ENCODE assay signal across 23 cellular contexts in genomic region chr10:123807444-123808035, GRCh38.
A peak's percentile ranks its signal among the peaks of the same experiment; 100 is the strongest.
DNase-seq lines count a peak whose midpoint lies in the region; ATAC-seq, FAIRE-seq and TF ChIP-seq lines count a peak whose summit lies in the region.
"Had no signal": no experiment of that assay in that cellular context is flagged by ENCODE, and none has a peak within 500 bp of the region (broad histone marks: within the 10 kb centered on the region; RNA-seq: fewer than 3 reads in every experiment).

No MANE protein-coding gene starts in this region.

- H3K4me2 ChIP-seq in endothelial cell of umbilical vein (ENCODE audit: insufficient read depth, low read length): peak overlapping the region; percentile 9
- no peak overlapping the region for H3K4me2 ChIP-seq in keratinocyte (ENCODE audit: control insufficient read depth, extremely low read depth, insufficient read depth, low read depth, low read length)

- H3K9ac ChIP-seq in endothelial cell of umbilical vein (replicated peaks; ENCODE audit: extremely low read depth, insufficient read depth, low read length): no peak overlapping the region
- H3K9ac ChIP-seq in keratinocyte (ENCODE audit: control insufficient read depth, extremely low read depth, insufficient read depth, low read length): no peak overlapping the region

- H3K27ac ChIP-seq in endothelial cell of umbilical vein (ENCODE audit: insufficient read depth, low read depth, low read length) (peak overlapping the region; percentile 89), keratinocyte (ENCODE audit: control insufficient read depth, insufficient read depth, low read length) (no peak overlapping the region), small intestine (ENCODE audit: low read depth in 1 of 2, low read length in 1 of 2) (no peak overlapping the region), upper lobe of left lung (no peak overlapping the region)
- H3K27ac ChIP-seq: left ventricle myocardium inferior, neutrophil had no signal

- H3K79me2 ChIP-seq in endothelial cell of umbilical vein (ENCODE audit: control insufficient read depth, insufficient read depth, low read length) (no peaks in the 10 kb centered on the region), keratinocyte (ENCODE audit: control insufficient read depth, insufficient read depth, low read length) (no peaks in the 10 kb centered on the region)

- TF ChIP-seq EP300 in upper lobe of left lung (IDR thresholded peaks at IDR 0.05): no peak

- H3K4me1 ChIP-seq in HAP-1 (no peaks in the 10 kb centered on the region), endothelial cell of umbilical vein (ENCODE audit: control insufficient read depth, extremely low read depth, insufficient read depth, low read length) (peaks cover 32% of the 10 kb centered on the region), keratinocyte (ENCODE audit: control insufficient read depth, extremely low read depth, insufficient read depth, low read length) (peaks cover 16% of the 10 kb centered on the region), small intestine (ENCODE audit: control insufficient read depth in 2 of 2, insufficient read depth in 1 of 2, low read depth in 1 of 2, low read length in 1 of 2) (no peaks in the 10 kb centered on the region), upper lobe of left lung (no peaks in the 10 kb centered on the region)
- H3K4me1 ChIP-seq: left ventricle myocardium inferior had no signal

- in situ Hi-C loops in HAP-1 (cut with MboI; ENCODE audit: low sequenced_read_pairs): no loop called here

- TF ChIP-seq POLR2A in endothelial cell of umbilical vein (IDR thresholded peaks at IDR 0.05; ENCODE audit: low read depth, low read length) (no peak), upper lobe of left lung (IDR thresholded peaks at IDR 0.05) (no peak)

- no TSS peak for BruUV-seq in endothelial cell of umbilical vein (replicated peaks; lab: Mats Ljungman, UMichigan)

- ATAC-seq in upper lobe of left lung (ENCODE audit: low FRiP score in 2 of 2) (no peak), HG03108 (IDR thresholded peaks at IDR 0.05; ENCODE audit: unreplicated experiment) (no peak)

- DNase-seq in HAP-1 (ENCODE audit: low spot score in 2 of 2): peak; percentile 10 to 17
- peak; percentile 74 for DNase-seq in endothelial cell of umbilical vein (ENCODE audit: low read depth, low spot score)
- DNase-seq in keratinocyte (ENCODE audit: low read depth, low spot score): no peak
- DNase-seq in small intestine: peak; percentile 19
- DNase-seq in foreskin fibroblast: no peak
- DNase-seq in upper lobe of left lung: no peak
- DNase-seq in AG08396 (ENCODE audit: low spot score): no peak
- DNase-seq: ACHN; activated CD4-positive, alpha-beta T cell treated with anti-CD3 and anti-CD28 coated beads for 4 hours; DMS153; left ventricle myocardium inferior; MG63; NCI-H146; NCI-H774; OCI-M1; retina; SHP77; substantia nigra had no signal

- no peak overlapping the region for H3K4me3 ChIP-seq in HAP-1
- no peak overlapping the region for H3K4me3 ChIP-seq in endothelial cell of umbilical vein (replicated peaks in 1 of 3; ENCODE audit: insufficient read depth in 1 of 3, low read depth in 1 of 3, low read length in 3 of 3)
- no peak overlapping the region for H3K4me3 ChIP-seq in keratinocyte (ENCODE audit: control insufficient read depth in 2 of 3, extremely low read depth in 1 of 3, insufficient read depth in 2 of 3, low read depth in 1 of 3, low read length in 3 of 3)
- H3K4me3 ChIP-seq in small intestine (ENCODE audit: low read depth in 1 of 2, low read length in 2 of 2): no peak overlapping the region
- no peak overlapping the region for H3K4me3 ChIP-seq in foreskin fibroblast (ENCODE audit: low read depth in 1 of 2, low read length in 2 of 2)
- no peak overlapping the region for H3K4me3 ChIP-seq in upper lobe of left lung
- H3K4me3 ChIP-seq: left ventricle myocardium inferior, MG63 had no signal

- H3K27me3 ChIP-seq in HAP-1 (ENCODE audit: low read depth): peaks cover 2% of the 10 kb centered on the region; the same call in 1 of the 2 replicates
- no peaks in the 10 kb centered on the region for H3K27me3 ChIP-seq in endothelial cell of umbilical vein (ENCODE audit: control insufficient read depth in 2 of 2, insufficient read depth in 2 of 2, low read length in 2 of 2)
- H3K27me3 ChIP-seq in keratinocyte (ENCODE audit: control insufficient read depth, extremely low read depth, insufficient read depth, low read length): no peaks in the 10 kb centered on the region
- no peaks in the 10 kb centered on the region for H3K27me3 ChIP-seq in small intestine (ENCODE audit: control insufficient read depth in 2 of 2, insufficient read depth in 2 of 2, low read length in 2 of 2)
- H3K27me3 ChIP-seq in upper lobe of left lung: no peaks in the 10 kb centered on the region

- dilution Hi-C loops in endothelial cell of umbilical vein (cut with MboI; ENCODE audit: extremely low pct_ligation_motif_present, low sequenced_read_pairs): no loop called here
- dilution Hi-C loops in keratinocyte (cut with MboI; ENCODE audit: extremely low pct_ligation_motif_present, low sequenced_read_pairs): no loop called here

- 28 to 33% (median 30%) methylated on average over 5 of the region's 5 CpGs for WGBS in small intestine, 3 donors
- 26 to 29% methylated on average over 5 of the region's 5 CpGs for WGBS in upper lobe of left lung, 2 donors

- H3K36me3 ChIP-seq in HAP-1 (replicated peaks) (no peaks in the 10 kb centered on the region), endothelial cell of umbilical vein (ENCODE audit: control insufficient read depth in 2 of 2, extremely low read depth in 1 of 2, insufficient read depth in 2 of 2, low read length in 2 of 2) (no peaks in the 10 kb centered on the region), keratinocyte (ENCODE audit: control insufficient read depth in 2 of 2, extremely low read depth in 1 of 2, insufficient read depth in 2 of 2, low read length in 2 of 2) (no peaks in the 10 kb centered on the region), small intestine (ENCODE audit: control insufficient read depth in 2 of 2, insufficient read depth in 2 of 2, low read length in 2 of 2) (no peaks in the 10 kb centered on the region), upper lobe of left lung (no peaks in the 10 kb centered on the region)
- H3K36me3 ChIP-seq: left ventricle myocardium inferior, MG63, neutrophil had no signal

- CTCF ChIA-PET in endothelial cell of umbilical vein (lab: Charles Lee): interaction anchor here (1.0 kb wide), 1 partner anchor 22 kb away, joined by 3 read pairs; no protein-coding TSS in a partner anchor

- peak; percentile 18 for FAIRE-seq in endothelial cell of umbilical vein (lab: Jason Lieb, UNC)
- FAIRE-seq in keratinocyte (lab: Jason Lieb, UNC): peak; percentile 26
- FAIRE-seq in small intestine (lab: Jason Lieb, UNC): no peak
- FAIRE-seq: colon, endometrium, H1 had no signal

- no peak for TF ChIP-seq CTCF in endothelial cell of umbilical vein (IDR thresholded peaks at IDR 0.05; ENCODE audit: extremely low read depth in 1 of 2, insufficient read depth in 1 of 2, low read depth in 1 of 2, low read length in 2 of 2)
- TF ChIP-seq CTCF in keratinocyte (optimal IDR thresholded peaks at IDR 0.05 in 1 of 3, IDR thresholded peaks at IDR 0.05 in 1 of 3, conservative IDR thresholded peaks at IDR 0.05 in 1 of 3; ENCODE audit: extremely low read depth in 1 of 3, insufficient read depth in 2 of 3, low read length in 3 of 3): no peak
- TF ChIP-seq CTCF in foreskin fibroblast (IDR thresholded peaks at IDR 0.05; ENCODE audit: low read depth, low read length): no peak
- TF ChIP-seq CTCF in upper lobe of left lung (IDR thresholded peaks at IDR 0.05): no peak

- H4K20me1 ChIP-seq in endothelial cell of umbilical vein (replicated peaks; ENCODE audit: control insufficient read depth, extremely low read depth, insufficient read depth, low read length) (no peaks in the 10 kb centered on the region), keratinocyte (ENCODE audit: control insufficient read depth, extremely low read depth, insufficient read depth, low read length) (no peaks in the 10 kb centered on the region)

- POLR2A ChIA-PET in endothelial cell of umbilical vein (lab: Charles Lee): no interaction called here

- H2AFZ ChIP-seq in endothelial cell of umbilical vein (ENCODE audit: low read depth, low read length) (peak overlapping the region; percentile 52), keratinocyte (ENCODE audit: control insufficient read depth, low read length) (no peak overlapping the region)

- H3K9me3 ChIP-seq in HAP-1 (no peaks in the 10 kb centered on the region), endothelial cell of umbilical vein (replicated peaks; ENCODE audit: control insufficient read depth, insufficient read depth, low read length) (no peaks in the 10 kb centered on the region), keratinocyte (ENCODE audit: control insufficient read depth, low read depth, low read length) (no peaks in the 10 kb centered on the region), small intestine (ENCODE audit: control insufficient read depth, low read depth) (no peaks in the 10 kb centered on the region), upper lobe of left lung (no peaks in the 10 kb centered on the region)
- H3K9me3 ChIP-seq: neutrophil had no signal

- no peaks in the 10 kb centered on the region for H3K9me1 ChIP-seq in endothelial cell of umbilical vein (replicated peaks; ENCODE audit: control insufficient read depth, extremely low read depth, insufficient read depth, low read length)
- no peaks in the 10 kb centered on the region for H3K9me1 ChIP-seq in keratinocyte (ENCODE audit: control insufficient read depth, extremely low read depth, insufficient read depth, low read length)

- intact Hi-C loops in endothelial cell of umbilical vein (cut with micrococcal nuclease): loop anchor here (1.0 to 10.0 kb wide), 3 partner anchors 317 to 799 kb away; partner anchors contain the start of genes IKZF5 and OAT

TF ChIP-seq in endothelial cell of umbilical vein, 7 proteins besides CTCF, POLR2A, EP300 and RAD21:
- TF ChIP-seq POLR2AphosphoS5 (IDR thresholded peaks at IDR 0.05; ENCODE audit: insufficient read depth, low read depth, low read length) (no peak), GATA2 (IDR thresholded peaks at IDR 0.05; ENCODE audit: insufficient read depth, insufficient read length, low read depth, low read length) (no peak), FOS (IDR thresholded peaks at IDR 0.05; ENCODE audit: borderline replicate concordance, insufficient read depth, low read length) (no peak), EZH2 (IDR thresholded peaks at IDR 0.05; ENCODE audit: borderline replicate concordance, low read depth, low read length, severe bottlenecking) (no peak)
- TF ChIP-seq, protein P1, sequence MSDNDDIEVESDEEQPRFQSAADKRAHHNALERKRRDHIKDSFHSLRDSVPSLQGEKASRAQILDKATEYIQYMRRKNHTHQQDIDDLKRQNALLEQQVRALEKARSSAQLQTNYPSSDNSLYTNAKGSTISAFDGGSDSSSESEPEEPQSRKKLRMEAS (IDR thresholded peaks at IDR 0.05; ENCODE audit: insufficient read depth, insufficient read length): no peak

Comparison
In these comparisons a context has a peak if more than half of its experiments do, and no peak if none do; other contexts are left out.
1. DNase-seq: peak in HAP-1 (2 of 2), endothelial cell of umbilical vein (single experiment) and small intestine (single experiment); none in keratinocyte (single experiment), foreskin fibroblast (0 of 2), upper lobe of left lung (0 of 2) and AG08396 (single experiment).